In the genomic region with DNA sequence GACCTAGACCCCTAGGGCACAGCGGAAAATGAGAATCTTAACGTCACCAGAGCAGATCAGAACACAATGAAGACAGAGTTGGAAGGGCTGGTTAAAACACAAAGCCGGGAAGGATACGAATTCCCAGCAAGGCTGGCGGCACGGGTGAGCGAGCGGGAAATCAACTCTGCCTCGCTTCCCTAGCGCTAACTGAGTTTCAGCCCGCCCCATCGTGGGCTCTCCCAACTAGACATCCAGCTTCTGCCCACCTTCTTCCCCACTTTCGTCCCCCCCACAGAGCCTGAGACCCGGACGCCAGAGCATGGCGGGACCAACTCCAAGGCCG, we compare ENCODE assay signal across 2 cellular contexts.
TF ChIP-seq lines count a peak whose summit lies in the region.

No MANE protein-coding gene starts in this region.

TF ChIP-seq in HCT116, 20 proteins besides CTCF, POLR2A, EP300 and RAD21 (continued from another document):
- TF ChIP-seq, protein P1, sequence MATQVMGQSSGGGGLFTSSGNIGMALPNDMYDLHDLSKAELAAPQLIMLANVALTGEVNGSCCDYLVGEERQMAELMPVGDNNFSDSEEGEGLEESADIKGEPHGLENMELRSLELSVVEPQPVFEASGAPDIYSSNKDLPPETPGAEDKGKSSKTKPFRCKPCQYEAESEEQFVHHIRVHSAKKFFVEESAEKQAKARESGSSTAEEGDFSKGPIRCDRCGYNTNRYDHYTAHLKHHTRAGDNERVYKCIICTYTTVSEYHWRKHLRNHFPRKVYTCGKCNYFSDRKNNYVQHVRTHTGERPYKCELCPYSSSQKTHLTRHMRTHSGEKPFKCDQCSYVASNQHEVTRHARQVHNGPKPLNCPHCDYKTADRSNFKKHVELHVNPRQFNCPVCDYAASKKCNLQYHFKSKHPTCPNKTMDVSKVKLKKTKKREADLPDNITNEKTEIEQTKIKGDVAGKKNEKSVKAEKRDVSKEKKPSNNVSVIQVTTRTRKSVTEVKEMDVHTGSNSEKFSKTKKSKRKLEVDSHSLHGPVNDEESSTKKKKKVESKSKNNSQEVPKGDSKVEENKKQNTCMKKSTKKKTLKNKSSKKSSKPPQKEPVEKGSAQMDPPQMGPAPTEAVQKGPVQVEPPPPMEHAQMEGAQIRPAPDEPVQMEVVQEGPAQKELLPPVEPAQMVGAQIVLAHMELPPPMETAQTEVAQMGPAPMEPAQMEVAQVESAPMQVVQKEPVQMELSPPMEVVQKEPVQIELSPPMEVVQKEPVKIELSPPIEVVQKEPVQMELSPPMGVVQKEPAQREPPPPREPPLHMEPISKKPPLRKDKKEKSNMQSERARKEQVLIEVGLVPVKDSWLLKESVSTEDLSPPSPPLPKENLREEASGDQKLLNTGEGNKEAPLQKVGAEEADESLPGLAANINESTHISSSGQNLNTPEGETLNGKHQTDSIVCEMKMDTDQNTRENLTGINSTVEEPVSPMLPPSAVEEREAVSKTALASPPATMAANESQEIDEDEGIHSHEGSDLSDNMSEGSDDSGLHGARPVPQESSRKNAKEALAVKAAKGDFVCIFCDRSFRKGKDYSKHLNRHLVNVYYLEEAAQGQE (IDR thresholded peaks at IDR 0.05; ENCODE audit: low read depth): no peak
- TF ChIP-seq ZFX (IDR thresholded peaks at IDR 0.05) (no peak), EGR1 (IDR thresholded peaks at IDR 0.05; ENCODE audit: low read depth) (no peak)

TF ChIP-seq in WTC11, 78 proteins besides CTCF, POLR2A, EP300 and RAD21 (continued from another document):
- TF ChIP-seq, protein P2, sequence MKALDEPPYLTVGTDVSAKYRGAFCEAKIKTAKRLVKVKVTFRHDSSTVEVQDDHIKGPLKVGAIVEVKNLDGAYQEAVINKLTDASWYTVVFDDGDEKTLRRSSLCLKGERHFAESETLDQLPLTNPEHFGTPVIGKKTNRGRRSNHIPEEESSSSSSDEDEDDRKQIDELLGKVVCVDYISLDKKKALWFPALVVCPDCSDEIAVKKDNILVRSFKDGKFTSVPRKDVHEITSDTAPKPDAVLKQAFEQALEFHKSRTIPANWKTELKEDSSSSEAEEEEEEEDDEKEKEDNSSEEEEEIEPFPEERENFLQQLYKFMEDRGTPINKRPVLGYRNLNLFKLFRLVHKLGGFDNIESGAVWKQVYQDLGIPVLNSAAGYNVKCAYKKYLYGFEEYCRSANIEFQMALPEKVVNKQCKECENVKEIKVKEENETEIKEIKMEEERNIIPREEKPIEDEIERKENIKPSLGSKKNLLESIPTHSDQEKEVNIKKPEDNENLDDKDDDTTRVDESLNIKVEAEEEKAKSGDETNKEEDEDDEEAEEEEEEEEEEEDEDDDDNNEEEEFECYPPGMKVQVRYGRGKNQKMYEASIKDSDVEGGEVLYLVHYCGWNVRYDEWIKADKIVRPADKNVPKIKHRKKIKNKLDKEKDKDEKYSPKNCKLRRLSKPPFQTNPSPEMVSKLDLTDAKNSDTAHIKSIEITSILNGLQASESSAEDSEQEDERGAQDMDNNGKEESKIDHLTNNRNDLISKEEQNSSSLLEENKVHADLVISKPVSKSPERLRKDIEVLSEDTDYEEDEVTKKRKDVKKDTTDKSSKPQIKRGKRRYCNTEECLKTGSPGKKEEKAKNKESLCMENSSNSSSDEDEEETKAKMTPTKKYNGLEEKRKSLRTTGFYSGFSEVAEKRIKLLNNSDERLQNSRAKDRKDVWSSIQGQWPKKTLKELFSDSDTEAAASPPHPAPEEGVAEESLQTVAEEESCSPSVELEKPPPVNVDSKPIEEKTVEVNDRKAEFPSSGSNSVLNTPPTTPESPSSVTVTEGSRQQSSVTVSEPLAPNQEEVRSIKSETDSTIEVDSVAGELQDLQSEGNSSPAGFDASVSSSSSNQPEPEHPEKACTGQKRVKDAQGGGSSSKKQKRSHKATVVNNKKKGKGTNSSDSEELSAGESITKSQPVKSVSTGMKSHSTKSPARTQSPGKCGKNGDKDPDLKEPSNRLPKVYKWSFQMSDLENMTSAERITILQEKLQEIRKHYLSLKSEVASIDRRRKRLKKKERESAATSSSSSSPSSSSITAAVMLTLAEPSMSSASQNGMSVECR (CRISPR knock-in tag; IDR thresholded peaks at IDR 0.05; ENCODE audit: borderline replicate concordance): no peak
- no peak for TF ChIP-seq ATF1 (CRISPR knock-in tag; IDR thresholded peaks at IDR 0.05)
TF ChIP-seq in WTC11: peak in this region for 0.
